In the genomic region with DNA sequence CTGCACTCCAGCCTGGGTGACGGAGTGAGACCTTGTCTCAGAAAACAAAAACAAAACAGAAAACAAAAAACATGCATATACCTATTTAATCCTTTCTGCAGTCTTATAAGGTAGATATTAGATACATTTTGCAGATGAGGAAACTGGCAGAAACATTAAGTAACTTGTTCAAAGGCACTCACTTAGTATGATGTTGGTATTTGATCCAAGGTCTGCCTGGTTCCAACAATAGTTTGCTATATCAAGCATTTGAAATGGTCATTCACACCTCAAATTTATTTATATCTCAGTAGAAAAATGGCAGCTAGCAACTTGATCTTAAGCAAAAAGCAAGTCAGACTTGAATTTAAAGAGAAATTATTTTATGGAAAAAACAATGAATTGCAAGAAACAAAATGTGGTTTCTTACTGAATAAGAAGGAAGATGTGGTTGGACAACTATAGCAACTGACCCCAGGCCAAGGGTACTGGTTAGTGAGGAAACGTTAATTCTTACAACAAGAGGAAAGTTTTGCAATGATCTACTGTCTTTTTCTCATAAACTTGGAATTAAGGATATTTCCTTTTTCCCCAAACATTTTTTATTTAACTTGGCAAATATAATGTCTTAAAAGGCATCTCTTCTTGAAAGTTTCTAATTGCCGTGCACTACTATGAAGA, we compare ENCODE assay signal across 1 cellular context.
TF ChIP-seq lines count a peak whose summit lies in the region.

No MANE protein-coding gene starts in this region.

TF ChIP-seq in A549, 52 proteins besides CTCF, POLR2A, EP300 and RAD21 (continued from another document):
- TF ChIP-seq, protein P1, sequence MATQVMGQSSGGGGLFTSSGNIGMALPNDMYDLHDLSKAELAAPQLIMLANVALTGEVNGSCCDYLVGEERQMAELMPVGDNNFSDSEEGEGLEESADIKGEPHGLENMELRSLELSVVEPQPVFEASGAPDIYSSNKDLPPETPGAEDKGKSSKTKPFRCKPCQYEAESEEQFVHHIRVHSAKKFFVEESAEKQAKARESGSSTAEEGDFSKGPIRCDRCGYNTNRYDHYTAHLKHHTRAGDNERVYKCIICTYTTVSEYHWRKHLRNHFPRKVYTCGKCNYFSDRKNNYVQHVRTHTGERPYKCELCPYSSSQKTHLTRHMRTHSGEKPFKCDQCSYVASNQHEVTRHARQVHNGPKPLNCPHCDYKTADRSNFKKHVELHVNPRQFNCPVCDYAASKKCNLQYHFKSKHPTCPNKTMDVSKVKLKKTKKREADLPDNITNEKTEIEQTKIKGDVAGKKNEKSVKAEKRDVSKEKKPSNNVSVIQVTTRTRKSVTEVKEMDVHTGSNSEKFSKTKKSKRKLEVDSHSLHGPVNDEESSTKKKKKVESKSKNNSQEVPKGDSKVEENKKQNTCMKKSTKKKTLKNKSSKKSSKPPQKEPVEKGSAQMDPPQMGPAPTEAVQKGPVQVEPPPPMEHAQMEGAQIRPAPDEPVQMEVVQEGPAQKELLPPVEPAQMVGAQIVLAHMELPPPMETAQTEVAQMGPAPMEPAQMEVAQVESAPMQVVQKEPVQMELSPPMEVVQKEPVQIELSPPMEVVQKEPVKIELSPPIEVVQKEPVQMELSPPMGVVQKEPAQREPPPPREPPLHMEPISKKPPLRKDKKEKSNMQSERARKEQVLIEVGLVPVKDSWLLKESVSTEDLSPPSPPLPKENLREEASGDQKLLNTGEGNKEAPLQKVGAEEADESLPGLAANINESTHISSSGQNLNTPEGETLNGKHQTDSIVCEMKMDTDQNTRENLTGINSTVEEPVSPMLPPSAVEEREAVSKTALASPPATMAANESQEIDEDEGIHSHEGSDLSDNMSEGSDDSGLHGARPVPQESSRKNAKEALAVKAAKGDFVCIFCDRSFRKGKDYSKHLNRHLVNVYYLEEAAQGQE (IDR thresholded peaks at IDR 0.05): no peak
- no peak for TF ChIP-seq CBX8 (IDR thresholded peaks at IDR 0.05)
- TF ChIP-seq BHLHE40 (IDR thresholded peaks at IDR 0.05; ENCODE audit: low read depth, low read length): no peak
- no peak for TF ChIP-seq HOXA7 (CRISPR knock-in tag; IDR thresholded peaks at IDR 0.05)
- no peak for TF ChIP-seq HOXB5 (CRISPR knock-in tag; IDR thresholded peaks at IDR 0.05)
